ENCODE assay signal across 8 cellular contexts in genomic region chr1:152048641-152048970, GRCh38. TPM values are rescaled to one million over a fixed set of nuclear protein-coding genes. Genes with fewer than 3 reads are reported as not detected.
DNase-seq lines count a peak whose midpoint lies in the region; ATAC-seq, FAIRE-seq and TF ChIP-seq lines count a peak whose summit lies in the region.
"Had no signal": no experiment of that assay in that cellular context is flagged by ENCODE, and none has a peak within 500 bp of the region (broad histone marks: within the 10 kb centered on the region; RNA-seq: fewer than 3 reads in every experiment).

No MANE protein-coding gene starts in this region.

- no peak for TF ChIP-seq CTCF in keratinocyte (optimal IDR thresholded peaks at IDR 0.05 in 1 of 3, IDR thresholded peaks at IDR 0.05 in 1 of 3, conservative IDR thresholded peaks at IDR 0.05 in 1 of 3; ENCODE audit: extremely low read depth in 1 of 3, insufficient read depth in 2 of 3, low read length in 3 of 3)

- no peak for FAIRE-seq in keratinocyte (lab: Jason Lieb, UNC)

- peak overlapping the region; percentile 96 for H3K9ac ChIP-seq in keratinocyte (ENCODE audit: control insufficient read depth, extremely low read depth, insufficient read depth, low read length)

- H3K9me3 Mint-ChIP-seq in activated CD8-positive, alpha-beta T cell treated with anti-CD3 and anti-CD28 coated beads, Interleukin-2, amount 10 ng/mL, durations not matched to agents 7 days and 5 days (ENCODE audit: insufficient read depth): no peaks in the 10 kb centered on the region
- no peaks in the 10 kb centered on the region for H3K9me3 Mint-ChIP-seq in stimulated activated naive CD8-positive, alpha-beta T cell treated with anti-CD3 and anti-CD28 coated beads, Interleukin-15, amount 100 ng/mL, for 72 hours

- H3K36me3 ChIP-seq in keratinocyte (ENCODE audit: control insufficient read depth in 2 of 2, extremely low read depth in 1 of 2, insufficient read depth in 2 of 2, low read length in 2 of 2): no peaks in the 10 kb centered on the region

- H3K27me3 Mint-ChIP-seq in activated CD8-positive, alpha-beta T cell treated with anti-CD3 and anti-CD28 coated beads, Interleukin-2, amount 10 ng/mL, durations not matched to agents 7 days and 5 days (ENCODE audit: low read depth): peaks cover 11% of the 10 kb centered on the region
- peaks cover 5% of the 10 kb centered on the region for H3K27me3 Mint-ChIP-seq in stimulated activated naive CD8-positive, alpha-beta T cell treated with anti-CD3 and anti-CD28 coated beads, Interleukin-15, amount 100 ng/mL, for 72 hours

- H3K4me1 Mint-ChIP-seq in activated CD8-positive, alpha-beta T cell treated with anti-CD3 and anti-CD28 coated beads, Interleukin-2, amount 10 ng/mL, durations not matched to agents 7 days and 5 days (ENCODE audit: low read depth): peaks cover 39% of the 10 kb centered on the region
- peaks cover 17% of the 10 kb centered on the region for H3K4me1 Mint-ChIP-seq in stimulated activated naive CD8-positive, alpha-beta T cell treated with anti-CD3 and anti-CD28 coated beads, Interleukin-15, amount 100 ng/mL, for 72 hours

- H3K36me3 Mint-ChIP-seq in activated CD8-positive, alpha-beta T cell treated with anti-CD3 and anti-CD28 coated beads, Interleukin-2, amount 10 ng/mL, durations not matched to agents 7 days and 5 days (ENCODE audit: low read depth): no peaks in the 10 kb centered on the region

- H3K4me2 ChIP-seq in keratinocyte (ENCODE audit: control insufficient read depth, extremely low read depth, insufficient read depth, low read depth, low read length): peak overlapping the region; percentile 87

- H3K9me3 ChIP-seq in keratinocyte (ENCODE audit: control insufficient read depth, low read depth, low read length): no peaks in the 10 kb centered on the region

- no peaks in the 10 kb centered on the region for H4K20me1 ChIP-seq in keratinocyte (ENCODE audit: control insufficient read depth, extremely low read depth, insufficient read depth, low read length)

- H3K4me3 Mint-ChIP-seq in activated CD8-positive, alpha-beta T cell treated with anti-CD3 and anti-CD28 coated beads, Interleukin-2, amount 10 ng/mL, durations not matched to agents 7 days and 5 days: peak overlapping the region; percentile 73
- H3K4me3 Mint-ChIP-seq in stimulated activated naive CD8-positive, alpha-beta T cell treated with anti-CD3 and anti-CD28 coated beads, Interleukin-15, amount 100 ng/mL, for 72 hours: peak overlapping the region; percentile 87 to 93

- H3K27me3 ChIP-seq in keratinocyte (ENCODE audit: control insufficient read depth, extremely low read depth, insufficient read depth, low read length): no peaks in the 10 kb centered on the region

- no peaks in the 10 kb centered on the region for H3K79me2 ChIP-seq in keratinocyte (ENCODE audit: control insufficient read depth, insufficient read depth, low read length)

- H3K4me3 ChIP-seq in keratinocyte (ENCODE audit: control insufficient read depth in 2 of 3, extremely low read depth in 1 of 3, insufficient read depth in 2 of 3, low read depth in 1 of 3, low read length in 3 of 3): peak overlapping the region in 1 of 3 experiments; percentile 58

- peak; percentile 1 for ATAC-seq in HG02840 (IDR thresholded peaks at IDR 0.05; ENCODE audit: low FRiP score, unreplicated experiment)
- no peak for ATAC-seq in activated CD8-positive, alpha-beta T cell treated with anti-CD3 and anti-CD28 coated beads, Interleukin-2, amount 10 ng/mL, durations not matched to agents 7 days and 5 days
- no peak for ATAC-seq in stimulated activated naive CD8-positive, alpha-beta T cell treated with anti-CD3 and anti-CD28 coated beads, Interleukin-15, amount 100 ng/mL, for 72 hours
- ATAC-seq in HG03196 (IDR thresholded peaks at IDR 0.05; ENCODE audit: unreplicated experiment): no peak
- no peak for ATAC-seq in HG02678 (IDR thresholded peaks at IDR 0.05; ENCODE audit: unreplicated experiment)
- no peak for ATAC-seq in HG02642 (IDR thresholded peaks at IDR 0.05; ENCODE audit: poor library complexity, unreplicated experiment)

- CTCF ChIA-PET in activated CD8-positive, alpha-beta T cell treated with anti-CD3 and anti-CD28 coated beads, Interleukin-2, amount 10 ng/mL, durations not matched to agents 7 days and 5 days (lab: Charles Lee): interaction anchor here (0.5 to 13.2 kb wide), 7 partner anchors 12 to 411 kb away, joined by 3 to 322 read pairs (median 8); partner anchors contain the start of gene S100A11

- no peak for DNase-seq in activated CD8-positive, alpha-beta T cell treated with anti-CD3 and anti-CD28 coated beads, Interleukin-2, amount 10 ng/mL, durations not matched to agents 7 days and 5 days
- DNase-seq in keratinocyte (ENCODE audit: low read depth, low spot score): peak; percentile 96
- no peak for DNase-seq in stimulated activated naive CD8-positive, alpha-beta T cell treated with anti-CD3 and anti-CD28 coated beads, Interleukin-15, amount 100 ng/mL, for 72 hours

- H3K9me1 ChIP-seq in keratinocyte (ENCODE audit: control insufficient read depth, extremely low read depth, insufficient read depth, low read length): no peaks in the 10 kb centered on the region

- H3K27ac Mint-ChIP-seq in activated CD8-positive, alpha-beta T cell treated with anti-CD3 and anti-CD28 coated beads, Interleukin-2, amount 10 ng/mL, durations not matched to agents 7 days and 5 days: peak overlapping the region; percentile 96
- peak overlapping the region; percentile 97 to 99 for H3K27ac Mint-ChIP-seq in stimulated activated naive CD8-positive, alpha-beta T cell treated with anti-CD3 and anti-CD28 coated beads, Interleukin-15, amount 100 ng/mL, for 72 hours

- H3K4me1 ChIP-seq in keratinocyte (ENCODE audit: control insufficient read depth, extremely low read depth, insufficient read depth, low read length): peaks cover 61% of the 10 kb centered on the region

- POLR2A ChIA-PET in activated CD8-positive, alpha-beta T cell treated with anti-CD3 and anti-CD28 coated beads, Interleukin-2, amount 10 ng/mL, durations not matched to agents 7 days and 5 days (lab: Charles Lee): interaction anchor here (0.6 to 7.1 kb wide), 4 partner anchors 9 to 410 kb away, joined by 3 to 75 read pairs (median 4); partner anchors contain the start of gene S100A11

- H3K27ac ChIP-seq in keratinocyte (ENCODE audit: control insufficient read depth, insufficient read depth, low read length): peak overlapping the region; percentile 100

- dilution Hi-C loops in keratinocyte (cut with MboI; ENCODE audit: extremely low pct_ligation_motif_present, low sequenced_read_pairs): no loop called here

- H2AFZ ChIP-seq in keratinocyte (ENCODE audit: control insufficient read depth, low read length): no peak overlapping the region

RNA-seq across cellular contexts. Expression of gene S100A11, which starts 11.8 kb away (rescaled TPM):
- total RNA-seq in activated CD8-positive, alpha-beta T cell treated with anti-CD3 and anti-CD28 coated beads, Interleukin-2, amount 10 ng/mL, durations not matched to agents 7 days and 5 days: 100 to 1,000 TPM; 269 to 293 TPM
- polyA plus RNA-seq in keratinocyte: 3,230 to 4,658 TPM (median 4,125 TPM) in 3 replicates
- polyA plus RNA-seq in keratinocyte (2011; ENCODE audit: low read depth): 385 TPM
- polyA plus RNA-seq in keratinocyte (2011; cell fraction: cytosol; rRNA removed): 5,163 and 5,922 TPM in 2 replicates
- polyA plus RNA-seq in keratinocyte (2011; cell fraction: nucleus; rRNA removed): 1,558 and 1,872 TPM in 2 replicates
- 4,957 and 5,664 TPM in 2 replicates for polyA plus RNA-seq in keratinocyte (2012; ENCODE audit: low replicate concordance)
- 2,598 to 4,430 TPM (median 2,761 TPM) in 3 replicates for polyA minus RNA-seq in keratinocyte
- 2,126 TPM for polyA minus RNA-seq in keratinocyte (2011; cell fraction: cytosol; rRNA and poly(A)+ RNA removed)
- polyA minus RNA-seq in keratinocyte (2011; cell fraction: nucleus; rRNA and poly(A)+ RNA removed): 610 and 888 TPM in 2 replicates

RNA-seq across cellular contexts. Expression of gene TCHHL1, which starts 40.3 kb away (rescaled TPM):
- total RNA-seq in activated CD8-positive, alpha-beta T cell treated with anti-CD3 and anti-CD28 coated beads, Interleukin-2, amount 10 ng/mL, durations not matched to agents 7 days and 5 days: not detected
- 0.08 TPM in 1 of 3 replicates, not detected in the others for polyA plus RNA-seq in keratinocyte
- polyA plus RNA-seq in keratinocyte (2011; ENCODE audit: low read depth): 0.21 TPM
- 0.03 and 0.21 TPM in 2 replicates for polyA plus RNA-seq in keratinocyte (2011; cell fraction: cytosol; rRNA removed)
- polyA plus RNA-seq in keratinocyte (2011; cell fraction: nucleus; rRNA removed): 0.05 and 0.34 TPM in 2 replicates
- 0.06 and 0.10 TPM in 2 replicates for polyA plus RNA-seq in keratinocyte (2012; ENCODE audit: low replicate concordance)
- 0.16 TPM in 1 of 3 replicates, not detected in the others for polyA minus RNA-seq in keratinocyte
- not detected for polyA minus RNA-seq in keratinocyte (2011; cell fraction: cytosol; rRNA and poly(A)+ RNA removed)
- 0.21 and 0.23 TPM in 2 replicates for polyA minus RNA-seq in keratinocyte (2011; cell fraction: nucleus; rRNA and poly(A)+ RNA removed)
- total RNA-seq: dermis microvascular lymphatic vessel endothelial cell had no signal

RNA-seq across cellular contexts. Expression of gene S100A10, which starts 54.9 kb away (rescaled TPM):
- 100 to 1,000 TPM; 540 to 571 TPM for total RNA-seq in activated CD8-positive, alpha-beta T cell treated with anti-CD3 and anti-CD28 coated beads, Interleukin-2, amount 10 ng/mL, durations not matched to agents 7 days and 5 days
- 762 to 1,688 TPM (median 1,061 TPM) in 3 replicates for polyA plus RNA-seq in keratinocyte
- 7,825 TPM for polyA plus RNA-seq in keratinocyte (2011; ENCODE audit: low read depth)
- polyA plus RNA-seq in keratinocyte (2011; cell fraction: cytosol; rRNA removed): 1,426 and 2,466 TPM in 2 replicates
- 399 and 409 TPM in 2 replicates for polyA plus RNA-seq in keratinocyte (2011; cell fraction: nucleus; rRNA removed)
- 2,272 and 2,757 TPM in 2 replicates for polyA plus RNA-seq in keratinocyte (2012; ENCODE audit: low replicate concordance)
- polyA minus RNA-seq in keratinocyte: 156 to 769 TPM (median 744 TPM) in 3 replicates
- polyA minus RNA-seq in keratinocyte (2011; cell fraction: cytosol; rRNA and poly(A)+ RNA removed): 3,568 TPM
- polyA minus RNA-seq in keratinocyte (2011; cell fraction: nucleus; rRNA and poly(A)+ RNA removed): 194 and 286 TPM in 2 replicates
